ENCODE assay signal across 1 cellular context in genomic region chr1:231201375-231202124, GRCh38.
TF ChIP-seq lines count a peak whose summit lies in the region.

No MANE protein-coding gene starts in this region.

TF ChIP-seq in A549, 52 proteins besides CTCF, POLR2A, EP300 and RAD21:
- no peak for TF ChIP-seq FOSB (CRISPR knock-in tag; IDR thresholded peaks at IDR 0.05)
- no peak for TF ChIP-seq ZSCAN20 (CRISPR knock-in tag; IDR thresholded peaks at IDR 0.05)
- TF ChIP-seq ZNF302 (CRISPR knock-in tag; IDR thresholded peaks at IDR 0.05): no peak
- no peak for TF ChIP-seq ESRRA (IDR thresholded peaks at IDR 0.05; ENCODE audit: borderline replicate concordance, low read length)
- TF ChIP-seq NFE2L2 (conservative IDR thresholded peaks at IDR 0.05; ENCODE audit: low read length): no peak
- TF ChIP-seq KDM1A (IDR thresholded peaks at IDR 0.05; ENCODE audit: low read depth): no peak
- no peak for TF ChIP-seq MAX (IDR thresholded peaks at IDR 0.05)
- no peak for TF ChIP-seq CBX2 (IDR thresholded peaks at IDR 0.05; ENCODE audit: borderline replicate concordance, low read depth)
- TF ChIP-seq CHD4 (IDR thresholded peaks at IDR 0.05; ENCODE audit: borderline replicate concordance): no peak
- TF ChIP-seq ELK1 (IDR thresholded peaks at IDR 0.05; ENCODE audit: low read depth, low read length): no peak
- TF ChIP-seq JUN (IDR thresholded peaks at IDR 0.05): no peak
TF ChIP-seq in A549: peak in this region for 0.
